In genomic region chr12:119877639-119877948, GRCh38 we compare ENCODE assay signal across 8 cellular contexts. TPM values are rescaled to one million over a fixed set of nuclear protein-coding genes. Genes with fewer than 3 reads are reported as not detected.
DNase-seq lines count a peak whose midpoint lies in the region; ATAC-seq and TF ChIP-seq lines count a peak whose summit lies in the region.

No MANE protein-coding gene starts in this region.

- no peaks in the 10 kb centered on the region; the same call in 1 of the 2 replicates for H3K9me3 ChIP-seq in AG04450 (ENCODE audit: control insufficient read depth, insufficient read depth, low read length)
- no peaks in the 10 kb centered on the region for H3K9me3 ChIP-seq in HAP-1

- ATAC-seq in activated naive CD8-positive, alpha-beta T cell treated with anti-CD3 and anti-CD28 coated beads, Interleukin-2, amount 10 ng/mL, durations not matched to agents 7 days and 5 days (ENCODE audit: low read depth), result no peak

- H4K8ac ChIP-seq in mesendoderm (ENCODE audit: low read depth, low read length), result no peak overlapping the region

- H3K27ac Mint-ChIP-seq in activated naive CD8-positive, alpha-beta T cell treated with anti-CD3 and anti-CD28 coated beads, Interleukin-2, amount 10 ng/mL, durations not matched to agents 7 days and 5 days, result peak overlapping the region; percentile 71

- peak overlapping the region; percentile 96 for H3K4me3 Mint-ChIP-seq in activated naive CD8-positive, alpha-beta T cell treated with anti-CD3 and anti-CD28 coated beads, Interleukin-2, amount 10 ng/mL, durations not matched to agents 7 days and 5 days

- H2BK120ac ChIP-seq in mesendoderm (ENCODE audit: low read depth, low read length), result no peak overlapping the region

- DNase-seq in AG04450 (ENCODE audit: low read depth, low spot score) (no peak), HAP-1 (ENCODE audit: low spot score in 2 of 2) (no peak), mesendoderm (no peak), DMS 273 (lab: John Stamatoyannopoulos, UW; ENCODE audit: unreplicated experiment) (no peak), GM19240 (ENCODE audit: insufficient read length, low spot score) (no peak), NCI-H69 (lab: John Stamatoyannopoulos, UW) (no peak)
- no peak for DNase-seq in activated naive CD8-positive, alpha-beta T cell treated with anti-CD3 and anti-CD28 coated beads, Interleukin-2, amount 10 ng/mL, durations not matched to agents 7 days and 5 days
- no peak for DNase-seq in stimulated activated CD4-positive, alpha-beta T cell treated with anti-CD3 and anti-CD28 coated beads, Interleukin-4, amount 100 ng/mL, for 4 hours

- in situ Hi-C loops in HAP-1 (cut with MboI; ENCODE audit: low sequenced_read_pairs), result no loop called here

- peak overlapping the region; percentile 87 for H3K56ac ChIP-seq in mesendoderm (ENCODE audit: low read length)

- no peak overlapping the region for H3K4ac ChIP-seq in mesendoderm (ENCODE audit: low read depth, low read length)

- H3K4me2 ChIP-seq in mesendoderm (ENCODE audit: low read length), result peak overlapping the region; percentile 79

- WGBS in mesendoderm (ENCODE audit: extremely low coverage, insufficient coverage, low lambda C conversion rate), result no CpG with 5 or more reads among the region's 4 CpGs

- H4K5ac ChIP-seq in mesendoderm (ENCODE audit: low read length), result no peak overlapping the region

- TF ChIP-seq CTCF in AG04450 (IDR thresholded peaks at IDR 0.05; ENCODE audit: low read depth, low read length), result no peak

- H3K27me3 ChIP-seq in AG04450 (ENCODE audit: control insufficient read depth, insufficient read depth, low read length) (no peaks in the 10 kb centered on the region), HAP-1 (ENCODE audit: low read depth) (no peaks in the 10 kb centered on the region), mesendoderm (ENCODE audit: insufficient read depth, low read length, poor library complexity) (no peaks in the 10 kb centered on the region)

- peaks cover 3% of the 10 kb centered on the region for H3K79me2 ChIP-seq in mesendoderm (ENCODE audit: control insufficient read depth, insufficient read depth, low read length)

- H3K4me3 ChIP-seq in AG04450 (ENCODE audit: low read depth, low read length) (peak overlapping the region; percentile 85), HAP-1 (peak overlapping the region; percentile 95), mesendoderm (ENCODE audit: low read length) (peak overlapping the region; percentile 27)

- peak overlapping the region; percentile 51 for H2BK5ac ChIP-seq in mesendoderm (ENCODE audit: low read length)

- peaks cover 26% of the 10 kb centered on the region for H3K36me3 ChIP-seq in HAP-1 (replicated peaks)
- no peaks in the 10 kb centered on the region for H3K36me3 ChIP-seq in mesendoderm (ENCODE audit: control insufficient read depth, insufficient read depth, low read length)

- H3K9me3 Mint-ChIP-seq in activated naive CD8-positive, alpha-beta T cell treated with anti-CD3 and anti-CD28 coated beads, Interleukin-2, amount 10 ng/mL, durations not matched to agents 7 days and 5 days, result no peaks in the 10 kb centered on the region

- CTCF ChIA-PET in AG04450 (lab: Charles Lee), result interaction anchor here (0.6 kb wide), 1 partner anchor 17 kb away, joined by 3 read pairs; no protein-coding TSS in a partner anchor

- H3K27ac ChIP-seq in AG04450 (ENCODE audit: low read depth, low read length), result no peak overlapping the region
- H3K27ac ChIP-seq in mesendoderm (ENCODE audit: low read depth, low read length), result no peak overlapping the region

- peaks cover 24% of the 10 kb centered on the region for H3K27me3 Mint-ChIP-seq in activated naive CD8-positive, alpha-beta T cell treated with anti-CD3 and anti-CD28 coated beads, Interleukin-2, amount 10 ng/mL, durations not matched to agents 7 days and 5 days

- peak overlapping the region; percentile 68 for H3K18ac ChIP-seq in mesendoderm (ENCODE audit: low read length)

- POLR2A ChIA-PET in AG04450 (lab: Yijun Ruan, JAX), result no interaction called here
- POLR2A ChIA-PET in activated naive CD8-positive, alpha-beta T cell treated with anti-CD3 and anti-CD28 coated beads, Interleukin-2, amount 10 ng/mL, durations not matched to agents 7 days and 5 days (lab: Charles Lee), result interaction anchor here (1.0 kb wide), 1 partner anchor 414 kb away, joined by 3 read pairs; the partner anchor contains the start of gene RNU4-2

- no peak overlapping the region for H2AK5ac ChIP-seq in mesendoderm (ENCODE audit: low read length)

- peaks cover 26% of the 10 kb centered on the region for H3K4me1 Mint-ChIP-seq in activated naive CD8-positive, alpha-beta T cell treated with anti-CD3 and anti-CD28 coated beads, Interleukin-2, amount 10 ng/mL, durations not matched to agents 7 days and 5 days

- peak overlapping the region; percentile 76 for H3K9ac ChIP-seq in mesendoderm (ENCODE audit: low read length)

- no peak overlapping the region for H2BK15ac ChIP-seq in mesendoderm (replicated peaks; ENCODE audit: low read depth)

- H3K23ac ChIP-seq in mesendoderm (ENCODE audit: low read length), result no peak overlapping the region

- peaks cover 9% of the 10 kb centered on the region for H3K4me1 ChIP-seq in HAP-1
- H3K4me1 ChIP-seq in mesendoderm (ENCODE audit: control insufficient read depth, low read depth, low read length), result no peaks in the 10 kb centered on the region

- peaks cover 7% of the 10 kb centered on the region for H3K79me1 ChIP-seq in mesendoderm (ENCODE audit: low read length)

- peaks cover 11% of the 10 kb centered on the region for H3K36me3 Mint-ChIP-seq in activated naive CD8-positive, alpha-beta T cell treated with anti-CD3 and anti-CD28 coated beads, Interleukin-2, amount 10 ng/mL, durations not matched to agents 7 days and 5 days

RNA-seq across cellular contexts. Expression of gene CIT, which starts 0.5 kb away (rescaled TPM):
- 6.0 and 6.3 TPM in 2 replicates for polyA plus RNA-seq in AG04450 (2011; rRNA removed)
- 19.2 and 21.5 TPM in 2 replicates for polyA minus RNA-seq in AG04450 (2011; rRNA and poly(A)+ RNA removed)
- 10 to 100 TPM; 87.0 to 97.8 TPM for total RNA-seq in activated naive CD8-positive, alpha-beta T cell treated with anti-CD3 and anti-CD28 coated beads, Interleukin-2, amount 10 ng/mL, durations not matched to agents 7 days and 5 days
- polyA plus RNA-seq in mesendoderm (2013, experiment 1 of 2), result 12.7 TPM
- 12.0 TPM for polyA plus RNA-seq in mesendoderm (2013, experiment 2 of 2)

Comparison
In these comparisons a context has a peak if more than half of its experiments do, and no peak if none do; other contexts are left out.
1. H3K4me3 ChIP-seq: peak in every context shown above with its lines; median percentile 95 in HAP-1; 85 in AG04450; 27 in mesendoderm.